16 cellular contexts compared by ENCODE assay signal in genomic region chr9:136757328-136757727, GRCh38. TPM values are rescaled to one million over a fixed set of nuclear protein-coding genes. Genes with fewer than 3 reads are reported as not detected.
DNase-seq lines count a peak whose midpoint lies in the region; ATAC-seq and TF ChIP-seq lines count a peak whose summit lies in the region.
"Had no signal": no experiment of that assay in that cellular context is flagged by ENCODE, and none has a peak within 500 bp of the region (broad histone marks: within the 10 kb centered on the region; RNA-seq: fewer than 3 reads in every experiment).

No MANE protein-coding gene starts in this region.

- H3K9ac ChIP-seq in PC-3 (ENCODE audit: low read length) = no peak overlapping the region
- H3K9ac ChIP-seq: KMS-11 had no signal

- peak overlapping the region in 2 of 3 donors; percentile 7 to 43 for H3K4me3 ChIP-seq in breast epithelium
- peak overlapping the region; percentile 14 to 31 (median 24) for H3K4me3 ChIP-seq in gastrocnemius medialis
- no peak overlapping the region for H3K4me3 ChIP-seq in PC-3 (ENCODE audit: low read length)

- CTCF ChIA-PET in MCF 10A (lab: Yijun Ruan, JAX) = interaction anchor here (0.6 to 4.8 kb wide), 8 partner anchors 9 to 277 kb away, joined by 3 to 30 read pairs (median 3); partner anchors contain the start of gene LCN10
- CTCF ChIA-PET in PC-3 (lab: Charles Lee) = no interaction called here

- no peaks in the 10 kb centered on the region for H3K27me3 Mint-ChIP-seq in MCF 10A (ENCODE audit: insufficient read depth, unreplicated experiment)

- in situ Hi-C loops in gastrocnemius medialis (cut with MboI; ENCODE audit: low sequenced_read_pairs in 4 of 4) = no loop called here

- H3K4me2 ChIP-seq in PC-3 (ENCODE audit: low read length) = no peak overlapping the region
- H3K4me2 ChIP-seq: KMS-11 had no signal

- TF ChIP-seq CTCF in breast epithelium (IDR thresholded peaks at IDR 0.05) = no peak
- no peak for TF ChIP-seq CTCF in MCF 10A (IDR thresholded peaks at IDR 0.05; ENCODE audit: unreplicated experiment)
- TF ChIP-seq CTCF in gastrocnemius medialis (IDR thresholded peaks at IDR 0.05 in 4 of 5, conservative IDR thresholded peaks at IDR 0.05 in 1 of 5) = no peak
- TF ChIP-seq CTCF in PC-3 (conservative IDR thresholded peaks at IDR 0.05; ENCODE audit: low read depth, low read length) = no peak

- H3K4me3 Mint-ChIP-seq in MCF 10A (ENCODE audit: unreplicated experiment) = no peak overlapping the region

- intact Hi-C loops in breast epithelium (cut with DNase I; ENCODE audit: low total_unique reads) = no loop called here
- intact Hi-C loops in MCF 10A (cut with micrococcal nuclease) = no loop called here
- intact Hi-C loops in gastrocnemius medialis (cut with DNase I; ENCODE audit: low total_unique reads) = no loop called here
- intact Hi-C loops in PC-3 (cut with micrococcal nuclease) = no loop called here
- intact Hi-C loops in cardiac septum (cut with DNase I) = no loop called here

- BruUV-seq in MCF 10A (replicated peaks; lab: Mats Ljungman, UMichigan) (no TSS peak), PC-3 (replicated peaks; lab: Mats Ljungman, UMichigan) (no TSS peak)

- no peak overlapping the region for H3K27ac ChIP-seq in breast epithelium
- peak overlapping the region; percentile 36 to 72 (median 66) for H3K27ac ChIP-seq in gastrocnemius medialis
- no peak overlapping the region for H3K27ac ChIP-seq in PC-3 (ENCODE audit: low read length)
- H3K27ac ChIP-seq: KMS-11 had no signal

- ATAC-seq in gastrocnemius medialis = peak; percentile 64 to 69
- ATAC-seq in HG03135 (IDR thresholded peaks at IDR 0.05; ENCODE audit: unreplicated experiment) = no peak
- no peak for ATAC-seq in PC-3

- TF ChIP-seq POLR2A in breast epithelium (IDR thresholded peaks at IDR 0.05) (no peak), gastrocnemius medialis (IDR thresholded peaks at IDR 0.05) (no peak)

- H3K79me2 ChIP-seq in PC-3 (ENCODE audit: low read length) = no peaks in the 10 kb centered on the region

- H3K4me1 ChIP-seq in breast epithelium = no peaks in the 10 kb centered on the region
- peaks cover 10 to 14% of the 10 kb centered on the region in 2 donors for H3K4me1 ChIP-seq in gastrocnemius medialis
- H3K4me1 ChIP-seq in PC-3 (ENCODE audit: insufficient read depth, low read length) = no peaks in the 10 kb centered on the region
- H3K4me1 ChIP-seq: Caco-2 had no signal

- H3K27ac Mint-ChIP-seq in MCF 10A (ENCODE audit: low read depth, unreplicated experiment) = no peak overlapping the region

- DNase-seq in breast epithelium (ENCODE audit: low spot score in 2 of 2) = no peak
- no peak for DNase-seq in MCF 10A (ENCODE audit: unreplicated experiment)
- DNase-seq in cerebellum (ENCODE audit: low spot score) = peak; percentile 77
- peak in 1 of 2 donors; percentile 47 for DNase-seq in gastrocnemius medialis
- no peak for DNase-seq in NCI-H226
- DNase-seq in PC-3 = no peak
- DNase-seq in cardiac septum (ENCODE audit: low spot score) = no peak
- DNase-seq: Caco-2, GOT3, MM.1S, NCI-H187 treated with DMSO at 0.1 percent for 48 hours, NCI-H446 treated with DMSO at 0.1 percent for 48 hours, SIG-M5 had no signal

- POLR2A ChIA-PET in MCF 10A (lab: Yijun Ruan, JAX) (no interaction called here), PC-3 (lab: Charles Lee; ENCODE audit: unreplicated experiment) (no interaction called here)

- H3K4me1 Mint-ChIP-seq in MCF 10A (ENCODE audit: insufficient read depth, unreplicated experiment) = no peaks in the 10 kb centered on the region

- H3K36me3 Mint-ChIP-seq in MCF 10A (ENCODE audit: insufficient read depth, unreplicated experiment) = no peaks in the 10 kb centered on the region

- no peaks in the 10 kb centered on the region for H4K20me1 ChIP-seq in PC-3 (ENCODE audit: low read length)

- peaks cover 0 to 4% of the 10 kb centered on the region in 2 donors for H3K27me3 ChIP-seq in breast epithelium
- H3K27me3 ChIP-seq in gastrocnemius medialis = no peaks in the 10 kb centered on the region
- H3K27me3 ChIP-seq in PC-3 (ENCODE audit: low read length) = no peaks in the 10 kb centered on the region

- H3K9me3 Mint-ChIP-seq in MCF 10A (ENCODE audit: unreplicated experiment) = peaks cover 5% of the 10 kb centered on the region

- peaks cover 2 to 14% of the 10 kb centered on the region in 2 donors for H3K9me3 ChIP-seq in breast epithelium
- no peaks in the 10 kb centered on the region for H3K9me3 ChIP-seq in gastrocnemius medialis
- no peaks in the 10 kb centered on the region for H3K9me3 ChIP-seq in PC-3 (ENCODE audit: low read length)

- no peaks in the 10 kb centered on the region for H3K9me2 ChIP-seq in PC-3 (replicated peaks; ENCODE audit: low read length)

- H3K36me3 ChIP-seq in breast epithelium = no peaks in the 10 kb centered on the region
- H3K36me3 ChIP-seq in gastrocnemius medialis = no peaks in the 10 kb centered on the region
- H3K36me3 ChIP-seq in PC-3 (ENCODE audit: low read depth, low read length) = no peaks in the 10 kb centered on the region

- H2AFZ ChIP-seq in PC-3 (ENCODE audit: low read length) = no peak overlapping the region

- no peaks in the 10 kb centered on the region for H3F3A ChIP-seq in PC-3 (ENCODE audit: low read length, unreplicated experiment)

RNA-seq across cellular contexts. Expression of gene LCN8, which starts 0.7 kb away (rescaled TPM):
- not detected for total RNA-seq in breast epithelium
- not detected in 2 replicates for total RNA-seq in MCF 10A (2022)
- total RNA-seq in cerebellum = not detected
- total RNA-seq in gastrocnemius medialis = not detected
- total RNA-seq in PC-3 (2014; rRNA removed) = not detected in 2 replicates
- not detected for total RNA-seq in cardiac septum
- total RNA-seq: A172, Caco-2 had no signal

RNA-seq across cellular contexts. Expression of gene LCN15, which starts 7.0 kb away (rescaled TPM):
- total RNA-seq in breast epithelium (not detected), MCF 10A (2022) (not detected in 2 replicates), cerebellum (not detected), gastrocnemius medialis (not detected), PC-3 (2014; rRNA removed) (not detected in 2 replicates), cardiac septum (not detected)
- total RNA-seq: A172, Caco-2 had no signal

RNA-seq across cellular contexts. Expression of gene LCN6, which starts 9.0 kb away (rescaled TPM):
- total RNA-seq in breast epithelium = 10 to 100 TPM in 1 of 3 donors, 1 to 10 TPM in 2; 4.1 to 12.2 (median 9.5) TPM
- total RNA-seq in MCF 10A (2022) = not detected in 2 replicates
- total RNA-seq in cerebellum = not detected
- total RNA-seq in gastrocnemius medialis = 10 to 100 TPM in 1 of 4 donors, 1 to 10 TPM in 3; 2.1 to 11.7 (median 3.7) TPM
- total RNA-seq in PC-3 (2014; rRNA removed) = not detected in 2 replicates
- total RNA-seq in cardiac septum = 4.5 TPM
- total RNA-seq: A172, Caco-2 had no signal

RNA-seq across cellular contexts. Expression of gene LCN10, which starts 14.6 kb away (rescaled TPM):
- 1 to 10 TPM in 2 of 3 donors, under 1 TPM in 1; 0.73 to 6.9 (median 6.7) TPM for total RNA-seq in breast epithelium
- total RNA-seq in MCF 10A (2022) = not detected in 2 replicates
- not detected for total RNA-seq in cerebellum
- total RNA-seq in gastrocnemius medialis = 1 to 10 TPM in 3 of 4 donors, under 1 TPM in 1; 0.61 to 4.7 (median 1.6) TPM
- total RNA-seq in PC-3 (2014; rRNA removed) = not detected in 2 replicates
- total RNA-seq in cardiac septum = 3.3 TPM
- total RNA-seq: A172, Caco-2 had no signal

RNA-seq across cellular contexts. Expression of gene TMEM141, which starts 33.8 kb away (rescaled TPM):
- total RNA-seq in breast epithelium (100 to 1,000 TPM in 2 of 3 donors, 10 to 100 TPM in 1; 85.8 to 121 (median 103) TPM), MCF 10A (2022) (56.0 and 70.4 TPM in 2 replicates), cerebellum (14.7 TPM), gastrocnemius medialis (10 to 100 TPM; 46.9 to 70.2 (median 51.1) TPM), PC-3 (2014; rRNA removed) (94.6 and 101 TPM in 2 replicates), cardiac septum (62.5 TPM)

Comparison
In these comparisons a context has a peak if more than half of its experiments do, and no peak if none do; other contexts are left out.
1. H3K27ac ChIP-seq: peak in gastrocnemius medialis (4 of 4); none in breast epithelium (0 of 2) and PC-3 (single experiment).
2. ATAC-seq: peak in gastrocnemius medialis (2 of 2); none in HG03135 (single experiment) and PC-3 (single experiment).